1 cellular context compared by ENCODE assay signal in genomic region chr10:44008917-44009620, GRCh38.
TF ChIP-seq lines count a peak whose summit lies in the region.

No MANE protein-coding gene starts in this region.

TF ChIP-seq in GM12878, 131 proteins besides CTCF, POLR2A, EP300 and RAD21 (continued from another document):
- TF ChIP-seq ZBTB33 (IDR thresholded peaks at IDR 0.05) (no peak), BMI1 (IDR thresholded peaks at IDR 0.05; ENCODE audit: borderline replicate concordance) (peak; percentile 17; the same call in 1 of the 2 replicates), SMC3 (IDR thresholded peaks at IDR 0.05; ENCODE audit: borderline replicate concordance, low read length) (no peak), MXI1 (IDR thresholded peaks at IDR 0.05; ENCODE audit: low read depth, low read length) (no peak), IRF5 (IDR thresholded peaks at IDR 0.05; ENCODE audit: borderline replicate concordance) (no peak), ZNF384 (IDR thresholded peaks at IDR 0.05; ENCODE audit: borderline replicate concordance, low read depth, low read length) (no peak), ZBTB11 (CRISPR knock-in tag; IDR thresholded peaks at IDR 0.05) (no peak), MLLT1 (IDR thresholded peaks at IDR 0.05) (peak; percentile 50), GABPA (IDR thresholded peaks at IDR 0.05; ENCODE audit: low read depth) (no peak), STAT1 (conservative IDR thresholded peaks at IDR 0.05) (no peak), IKZF2 (IDR thresholded peaks at IDR 0.05) (peak; percentile 64 to 68; a peak in 2 of 4 replicates), MTA2 (IDR thresholded peaks at IDR 0.05; ENCODE audit: low read depth) (peak; percentile 97), NBN (IDR thresholded peaks at IDR 0.05) (0 out of 2 replicates have a peak, but pooled peaks have one; percentile 19), STAT3 (IDR thresholded peaks at IDR 0.05; ENCODE audit: low read depth, low read length) (no peak), NFYA (IDR thresholded peaks at IDR 0.05; ENCODE audit: borderline replicate concordance, low read depth, low read length) (no peak), PKNOX1 (IDR thresholded peaks at IDR 0.05) (no peak), LARP7 (IDR thresholded peaks at IDR 0.05) (no peak), NFIC (IDR thresholded peaks at IDR 0.05; ENCODE audit: low read depth, low read length) (no peak), E2F4 (IDR thresholded peaks at IDR 0.05; ENCODE audit: low read depth, low read length) (no peak), ZNF687 (IDR thresholded peaks at IDR 0.05) (peak; percentile 9; the same call in 1 of the 2 replicates), DPF2 (IDR thresholded peaks at IDR 0.05) (peak; percentile 22; the same call in 1 of the 2 replicates), HSF1 (IDR thresholded peaks at IDR 0.05; ENCODE audit: low read depth, low read length) (no peak), GATAD2B (conservative IDR thresholded peaks at IDR 0.05; ENCODE audit: low read depth) (peak; percentile 14; the same call in 1 of the 2 replicates), USF1 (IDR thresholded peaks at IDR 0.05; ENCODE audit: borderline replicate concordance, extremely low read length, insufficient read depth, low read depth, low read length) (no peak), TCF7 (IDR thresholded peaks at IDR 0.05; ENCODE audit: borderline replicate concordance) (no peak), SREBF2 (IDR thresholded peaks at IDR 0.05; ENCODE audit: low read length) (no peak), MEF2B (IDR thresholded peaks at IDR 0.05; ENCODE audit: partially characterized antibody, poor library complexity, severe bottlenecking) (peak; percentile 61), MAX (IDR thresholded peaks at IDR 0.05; ENCODE audit: low read depth, low read length) (no peak), BHLHE40 (IDR thresholded peaks at IDR 0.05; ENCODE audit: borderline replicate concordance in 1 of 2, low read depth in 2 of 2, low read length in 1 of 2) (0 out of 4 replicates have a peak, but pooled peaks of 1 of the 2 experiments have one; percentile 11), BCL11A (IDR thresholded peaks at IDR 0.05; ENCODE audit: low read depth, low read length) (peak; percentile 31; the same call in 1 of the 2 replicates), ZNF24 (IDR thresholded peaks at IDR 0.05) (peak; percentile 13; the same call in 1 of the 2 replicates), SP1 (IDR thresholded peaks at IDR 0.05; ENCODE audit: low read depth, low read length) (no peak), IKZF1 (conservative IDR thresholded peaks at IDR 0.05) (peak; percentile 55)
TF ChIP-seq in GM12878: peak in this region for 15.
